ENCODE assay signal across 1 cellular context in the genomic region with DNA sequence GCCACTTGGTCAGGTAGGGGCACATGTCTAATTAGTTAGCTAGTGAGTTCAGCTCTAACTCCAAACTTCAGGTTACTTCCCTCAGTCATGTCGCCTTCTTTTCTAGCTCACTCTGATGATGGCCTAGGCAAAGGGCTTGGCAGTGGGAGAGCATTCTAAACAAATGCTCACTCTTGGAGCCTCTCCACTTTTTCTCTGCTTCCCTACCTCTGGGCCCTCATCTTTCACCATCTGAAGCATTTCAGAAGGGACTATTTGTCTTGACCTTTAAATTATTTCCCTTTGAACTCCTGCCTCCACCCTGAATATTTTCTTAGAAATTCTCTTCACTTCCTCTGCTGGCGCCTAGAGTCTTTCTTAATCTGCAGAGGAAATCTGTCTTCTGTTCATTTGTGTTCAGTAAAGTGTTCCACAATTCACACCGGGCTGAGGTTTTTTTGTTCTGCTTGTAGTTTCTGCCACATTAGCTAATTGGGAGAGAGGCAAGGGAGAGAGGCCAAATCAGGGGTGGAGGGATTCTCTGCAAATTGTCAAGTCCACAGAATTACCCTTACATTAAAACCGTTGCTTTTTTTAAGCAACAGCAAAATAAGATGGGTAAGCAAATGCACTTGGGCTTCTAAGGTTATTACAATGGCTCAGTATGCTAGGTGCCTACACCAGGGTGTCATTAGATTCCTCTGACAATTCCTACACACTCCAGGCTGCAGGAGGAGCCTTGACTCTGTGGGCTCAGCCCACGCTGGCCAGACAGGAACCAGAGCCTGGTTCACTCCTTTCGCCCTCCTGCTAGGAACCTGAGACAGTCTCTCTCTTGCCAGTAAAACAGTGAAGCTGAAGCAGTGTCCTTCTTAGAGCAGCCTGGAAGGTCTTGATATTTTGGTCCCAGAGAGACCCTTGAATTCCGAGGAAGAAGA.
TF ChIP-seq lines count a peak whose summit lies in the region.

No MANE protein-coding gene starts in this region.

TF ChIP-seq in HCT116, 20 proteins besides CTCF, POLR2A, EP300 and RAD21:
- TF ChIP-seq TCF7L2 (IDR thresholded peaks at IDR 0.05; ENCODE audit: borderline replicate concordance, extremely low read depth, insufficient read depth, insufficient read length) = no peak
TF ChIP-seq in HCT116: peak in this region for 0.
